ENCODE assay signal across 22 cellular contexts in genomic region chr7:70376561-70377031, GRCh38.
DNase-seq lines count a peak whose midpoint lies in the region; ATAC-seq and TF ChIP-seq lines count a peak whose summit lies in the region.
"Had no signal": no experiment of that assay in that cellular context is flagged by ENCODE, and none has a peak within 500 bp of the region (broad histone marks: within the 10 kb centered on the region; RNA-seq: fewer than 3 reads in every experiment).

No MANE protein-coding gene starts in this region.

- no peaks in the 10 kb centered on the region for H3K36me3 Mint-ChIP-seq in brain
- H3K36me3 Mint-ChIP-seq: stimulated activated memory B cell treated with anti-CD40 and anti-IgM and Interleukin-4, amounts not matched to agents 10 μg/mL and 1 μg/mL and 100 μg/mL, for 72 hours had no signal

- no peaks in the 10 kb centered on the region for H3K36me3 ChIP-seq in vagina
- H3K36me3 ChIP-seq: esophagus squamous epithelium, gastroesophageal sphincter, lower lobe of right lung, suprapubic skin had no signal

- no peak for TF ChIP-seq CTCF in brain (conservative IDR thresholded peaks at IDR 0.05)
- no peak for TF ChIP-seq CTCF in vagina (IDR thresholded peaks at IDR 0.05)

- H3K27me3 ChIP-seq in vagina = no peaks in the 10 kb centered on the region
- H3K27me3 ChIP-seq: esophagus squamous epithelium, gastroesophageal sphincter, suprapubic skin had no signal

- H3K4me3 Mint-ChIP-seq in brain = peak overlapping the region in 1 of 5 experiments; percentile 15
- H3K4me3 Mint-ChIP-seq: activated CD8-positive, alpha-beta T cell treated with anti-CD3 and anti-CD28 coated beads, Interleukin-2, amount 10 ng/mL, durations not matched to agents 7 days and 5 days; effector memory CD8-positive, alpha-beta T cell; HFFc6; stimulated activated memory B cell treated with anti-CD40 and anti-IgM and Interleukin-4, amounts not matched to agents 10 μg/mL and 1 μg/mL and 100 μg/mL, for 72 hours had no signal

- ATAC-seq in HG03378 (IDR thresholded peaks at IDR 0.05; ENCODE audit: unreplicated experiment) (no peak), GM18505 (IDR thresholded peaks at IDR 0.05; ENCODE audit: unreplicated experiment) (no peak), GM21737 (IDR thresholded peaks at IDR 0.05; ENCODE audit: unreplicated experiment) (no peak)
- ATAC-seq: activated CD4-positive, CD25-positive, alpha-beta regulatory T cell treated with anti-CD3 and anti-CD28 coated beads, Interleukin-2, amount 50 U/mL, for 24 hours; activated CD8-positive, alpha-beta T cell treated with anti-CD3 and anti-CD28 coated beads, Interleukin-2, amount 10 ng/mL, durations not matched to agents 7 days and 5 days; effector memory CD8-positive, alpha-beta T cell; gastroesophageal sphincter; lower lobe of right lung; stimulated activated memory B cell treated with anti-CD40 and anti-IgM and Interleukin-4, amounts not matched to agents 10 μg/mL and 1 μg/mL and 100 μg/mL, for 72 hours had no signal

- no peaks in the 10 kb centered on the region for H3K9me3 Mint-ChIP-seq in brain
- H3K9me3 Mint-ChIP-seq: effector memory CD8-positive, alpha-beta T cell; stimulated activated memory B cell treated with anti-CD40 and anti-IgM and Interleukin-4, amounts not matched to agents 10 μg/mL and 1 μg/mL and 100 μg/mL, for 72 hours had no signal

- no peaks in the 10 kb centered on the region for H3K4me1 ChIP-seq in vagina
- H3K4me1 ChIP-seq: suprapubic skin had no signal

- no peak overlapping the region for H3K27ac ChIP-seq in vagina
- H3K27ac ChIP-seq: esophagus squamous epithelium, gastroesophageal sphincter, lower lobe of right lung, suprapubic skin had no signal

- TF ChIP-seq POLR2A in vagina (IDR thresholded peaks at IDR 0.05) (no peak), GM18505 (IDR thresholded peaks at IDR 0.05; ENCODE audit: borderline replicate concordance, extremely low read depth, insufficient read depth, insufficient read length) (no peak)

- no peak overlapping the region for H3K4me3 ChIP-seq in vagina
- H3K4me3 ChIP-seq: esophagus squamous epithelium, gastroesophageal sphincter, lower lobe of right lung, suprapubic skin had no signal

- H3K27ac Mint-ChIP-seq in brain = peak overlapping the region in 3 of 5 experiments; percentile 47 to 94 (median 69)
- H3K27ac Mint-ChIP-seq: activated CD8-positive, alpha-beta T cell treated with anti-CD3 and anti-CD28 coated beads, Interleukin-2, amount 10 ng/mL, durations not matched to agents 7 days and 5 days; effector memory CD8-positive, alpha-beta T cell; HFFc6; stimulated activated memory B cell treated with anti-CD40 and anti-IgM and Interleukin-4, amounts not matched to agents 10 μg/mL and 1 μg/mL and 100 μg/mL, for 72 hours had no signal

- H3K9me3 ChIP-seq in vagina = no peaks in the 10 kb centered on the region
- H3K9me3 ChIP-seq: esophagus squamous epithelium, gastroesophageal sphincter, lower lobe of right lung, suprapubic skin had no signal

- peaks cover 4% of the 10 kb centered on the region for H3K27me3 Mint-ChIP-seq in brain
- H3K27me3 Mint-ChIP-seq: effector memory CD8-positive, alpha-beta T cell; stimulated activated memory B cell treated with anti-CD40 and anti-IgM and Interleukin-4, amounts not matched to agents 10 μg/mL and 1 μg/mL and 100 μg/mL, for 72 hours had no signal

- intact Hi-C loops in vagina (cut with DNase I) = no loop called here

- DNase-seq in COR-L47 (lab: John Stamatoyannopoulos, UW) (peak; percentile 87), NCI-H1436 (lab: John Stamatoyannopoulos, UW) (peak; percentile 75), NCI-H748 (lab: John Stamatoyannopoulos, UW; ENCODE audit: unreplicated experiment) (peak; percentile 99), vagina (ENCODE audit: extremely low spot score in 2 of 2) (no peak)
- DNase-seq: activated CD8-positive, alpha-beta T cell treated with anti-CD3 and anti-CD28 coated beads, Interleukin-2, amount 10 ng/mL, durations not matched to agents 7 days and 5 days; Calu3; effector memory CD8-positive, alpha-beta T cell; esophagus squamous epithelium; HFFc6; Kasumi-1; lower lobe of right lung; NCI-H446 treated with DMSO at 0.1 percent for 48 hours; RPMI8226; stimulated activated CD4-positive, alpha-beta T cell treated with anti-CD3 and anti-CD28 coated beads, Interleukin-2, amount 100 ng/mL, for 24 hours had no signal

- peaks cover 53% of the 10 kb centered on the region for H3K4me1 Mint-ChIP-seq in brain
- H3K4me1 Mint-ChIP-seq: stimulated activated memory B cell treated with anti-CD40 and anti-IgM and Interleukin-4, amounts not matched to agents 10 μg/mL and 1 μg/mL and 100 μg/mL, for 72 hours had no signal

Comparison
In these comparisons a context has a peak if more than half of its experiments do, and no peak if none do; other contexts are left out.
1. DNase-seq: peak in COR-L47 (single experiment), NCI-H1436 (single experiment) and NCI-H748 (single experiment); none in vagina (0 of 2).